9 cellular contexts compared by ENCODE assay signal in genomic region chr3:53170325-53171108, GRCh38. TPM values are rescaled to one million over a fixed set of nuclear protein-coding genes. Genes with fewer than 3 reads are reported as not detected.
DNase-seq lines count a peak whose midpoint lies in the region; ATAC-seq and TF ChIP-seq lines count a peak whose summit lies in the region.
"Had no signal": no experiment of that assay in that cellular context is flagged by ENCODE, and none has a peak within 500 bp of the region (broad histone marks: within the 10 kb centered on the region; RNA-seq: fewer than 3 reads in every experiment).

No MANE protein-coding gene starts in this region.

- H3K27ac Mint-ChIP-seq in GM23338 = peak overlapping the region; percentile 53; the same call in 1 of the 2 replicates
- H3K27ac Mint-ChIP-seq in T-helper 2 cell treated with Interferon-gamma antibody and Interleukin-4, amounts not matched to agents 5 μg/mL and 100 μg/mL, for 36 hours = peak overlapping the region; percentile 44

- no peak for TF ChIP-seq CTCF in GM12864 (IDR thresholded peaks at IDR 0.05; ENCODE audit: low read depth, low read length, missing control alignments)
- TF ChIP-seq CTCF in GM23338 (conservative IDR thresholded peaks at IDR 0.05; ENCODE audit: low read depth in 2 of 2) = no peak
- TF ChIP-seq CTCF in brain microvascular endothelial cell (IDR thresholded peaks at IDR 0.05; ENCODE audit: low read depth, low read length, missing control alignments) = no peak

- no peaks in the 10 kb centered on the region for H3K9me2 ChIP-seq in GM23338 (ENCODE audit: insufficient read depth)

- no peak overlapping the region; the same call in 2 of the 3 replicates for H3K4me3 Mint-ChIP-seq in GM23338
- H3K4me3 Mint-ChIP-seq in T-helper 2 cell treated with Interferon-gamma antibody and Interleukin-4, amounts not matched to agents 5 μg/mL and 100 μg/mL, for 36 hours = no peak overlapping the region

- H3K4me1 ChIP-seq in GM23338 (ENCODE audit: insufficient read depth) (peaks cover 18% of the 10 kb centered on the region), mucosa of stomach (ENCODE audit: control insufficient read depth, insufficient read depth, low read length) (peaks cover 70% of the 10 kb centered on the region)

- H3K27ac ChIP-seq in GM23338 (ENCODE audit: low read depth) (no peak overlapping the region), brain microvascular endothelial cell (no peak overlapping the region)
- H3K27ac ChIP-seq: SJSA1 had no signal

- no peaks in the 10 kb centered on the region for H3F3A ChIP-seq in GM23338 (replicated peaks; ENCODE audit: low read depth)

- H3K79me2 ChIP-seq in GM23338 (replicated peaks; ENCODE audit: insufficient read depth) = no peaks in the 10 kb centered on the region; the same call in 1 of the 2 replicates

- H4K20me1 ChIP-seq in GM23338 (replicated peaks; ENCODE audit: insufficient read depth) = no peaks in the 10 kb centered on the region; the same call in 1 of the 2 replicates

- in situ Hi-C loops in brain microvascular endothelial cell (cut with HindIII; ENCODE audit: low pct_ligation_motif_present, low sequenced_read_pairs) = no loop called here

- H3K36me3 ChIP-seq in GM23338 (ENCODE audit: insufficient read depth) = no peaks in the 10 kb centered on the region
- H3K36me3 ChIP-seq in mucosa of stomach (ENCODE audit: control insufficient read depth, insufficient read depth, low read length) = peaks cover 8% of the 10 kb centered on the region
- no peaks in the 10 kb centered on the region for H3K36me3 ChIP-seq in brain microvascular endothelial cell (replicated peaks)

- peaks cover 2% of the 10 kb centered on the region; the same call in 2 of the 3 replicates for H3K36me3 Mint-ChIP-seq in GM23338 (ENCODE audit: low read depth)
- peaks cover 2% of the 10 kb centered on the region for H3K36me3 Mint-ChIP-seq in T-helper 2 cell treated with Interferon-gamma antibody and Interleukin-4, amounts not matched to agents 5 μg/mL and 100 μg/mL, for 36 hours (ENCODE audit: low read depth)

- no peaks in the 10 kb centered on the region for H3K9me3 ChIP-seq in mucosa of stomach (ENCODE audit: control insufficient read depth, low read length)
- H3K9me3 ChIP-seq: SJSA1 had no signal

- H3K4me2 ChIP-seq in GM23338 = no peak overlapping the region

- peak overlapping the region; percentile 35 for H3K4me3 ChIP-seq in GM12864 (ENCODE audit: low read depth, low read length)
- H3K4me3 ChIP-seq in GM23338 = no peak overlapping the region
- H3K4me3 ChIP-seq in mucosa of stomach (ENCODE audit: low read length) = no peak overlapping the region
- H3K4me3 ChIP-seq in brain microvascular endothelial cell (ENCODE audit: low read depth, low read length) = no peak overlapping the region
- H3K4me3 ChIP-seq: SJSA1 had no signal

- DNase-seq in GM12864 (ENCODE audit: low read depth) (no peak), GM23338 (ENCODE audit: low spot score) (no peak), cortex of kidney (lab: John Stamatoyannopoulos, UW) (no peak), brain microvascular endothelial cell (no peak)
- DNase-seq in T-helper 2 cell treated with Interferon-gamma antibody and Interleukin-4, amounts not matched to agents 5 μg/mL and 100 μg/mL, for 36 hours (ENCODE audit: low spot score) = peak; percentile 17
- no peak for DNase-seq in stimulated activated CD4-positive, alpha-beta T cell treated with anti-CD3 and anti-CD28 coated beads, Interleukin-4, amount 100 ng/mL, for 24 hours

- H3K27me3 ChIP-seq in GM23338 (ENCODE audit: insufficient read depth) = no peaks in the 10 kb centered on the region
- H3K27me3 ChIP-seq in mucosa of stomach (ENCODE audit: control insufficient read depth, insufficient read depth, low read length) = no peaks in the 10 kb centered on the region
- no peaks in the 10 kb centered on the region for H3K27me3 ChIP-seq in brain microvascular endothelial cell (replicated peaks)
- H3K27me3 ChIP-seq: SJSA1 had no signal

- ATAC-seq in GM23338 (no peak), HG02588 (IDR thresholded peaks at IDR 0.05; ENCODE audit: unreplicated experiment) (no peak)

- H3K4me1 Mint-ChIP-seq in GM23338 = peaks cover 59% of the 10 kb centered on the region
- peaks cover 27% of the 10 kb centered on the region for H3K4me1 Mint-ChIP-seq in T-helper 2 cell treated with Interferon-gamma antibody and Interleukin-4, amounts not matched to agents 5 μg/mL and 100 μg/mL, for 36 hours (ENCODE audit: low read depth)

- no peaks in the 10 kb centered on the region; the same call in 2 of the 3 replicates for H3K9me3 Mint-ChIP-seq in GM23338
- H3K9me3 Mint-ChIP-seq in T-helper 2 cell treated with Interferon-gamma antibody and Interleukin-4, amounts not matched to agents 5 μg/mL and 100 μg/mL, for 36 hours = no peaks in the 10 kb centered on the region

- H3K27me3 Mint-ChIP-seq in GM23338 (ENCODE audit: insufficient read depth, low read depth, poor library complexity) = peaks cover 9% of the 10 kb centered on the region
- H3K27me3 Mint-ChIP-seq in T-helper 2 cell treated with Interferon-gamma antibody and Interleukin-4, amounts not matched to agents 5 μg/mL and 100 μg/mL, for 36 hours (ENCODE audit: low read depth) = no peaks in the 10 kb centered on the region

- no peak overlapping the region for H2AFZ ChIP-seq in GM23338

- peak overlapping the region; percentile 9 for H3K9ac ChIP-seq in mucosa of stomach (ENCODE audit: low read length)

TF ChIP-seq in GM23338, 12 proteins besides CTCF, POLR2A, EP300 and RAD21 (continues in another document):
- TF ChIP-seq CREB1 (CRISPR knock-in tag; IDR thresholded peaks at IDR 0.05; ENCODE audit: low read depth) (no peak), ZNF331 (CRISPR knock-in tag; IDR thresholded peaks at IDR 0.05; ENCODE audit: low read depth) (no peak), JUNB (IDR thresholded peaks at IDR 0.05; ENCODE audit: unreplicated experiment) (no peak), STAT1 (IDR thresholded peaks at IDR 0.05; ENCODE audit: unreplicated experiment) (no peak), REST (IDR thresholded peaks at IDR 0.05; ENCODE audit: unreplicated experiment) (no peak)

RNA-seq across cellular contexts. Expression of gene PRKCD, which starts 9.5 kb away (rescaled TPM):
- 10.2 and 11.8 TPM in 2 replicates for total RNA-seq in GM23338 (2014; rRNA removed; shearing (Covaris generic))
- polyA plus RNA-seq in GM23338 (2016; fragmentation: Nextera tagmentation; extraction: Ambion mirVana) = 11.3 and 12.5 TPM in 2 replicates

RNA-seq across cellular contexts. Expression of gene RFT1, which starts 40.3 kb away (rescaled TPM):
- total RNA-seq in GM23338 (2014; rRNA removed; shearing (Covaris generic)) = 13.3 and 15.3 TPM in 2 replicates
- polyA plus RNA-seq in GM23338 (2016; fragmentation: Nextera tagmentation; extraction: Ambion mirVana) = 11.0 and 11.3 TPM in 2 replicates
